Comparison of ENCODE assay signal across 8 cellular contexts in genomic region chr22:45318558-45319318, GRCh38. TPM values are rescaled to one million over a fixed set of nuclear protein-coding genes. Genes with fewer than 3 reads are reported as not detected.
DNase-seq lines count a peak whose midpoint lies in the region; ATAC-seq and TF ChIP-seq lines count a peak whose summit lies in the region.

No MANE protein-coding gene starts in this region.

- H3K4me3 Mint-ChIP-seq in central memory CD8-positive, alpha-beta T cell, result peak overlapping the region; percentile 80
- peak overlapping the region; percentile 84 for H3K4me3 Mint-ChIP-seq in natural killer cell treated with Interleukin-12 subunit alpha and Interleukin-12 subunit beta and Interleukin-15 and Interleukin-18, amount 100 ng/mL, for 72 hours

- H3K27me3 ChIP-seq in BE2C, result no peaks in the 10 kb centered on the region
- H3K27me3 ChIP-seq in body of pancreas, result no peaks in the 10 kb centered on the region

- TF ChIP-seq CTCF in BE2C (IDR thresholded peaks at IDR 0.05; ENCODE audit: low read depth, low read length), result no peak
- no peak for TF ChIP-seq CTCF in body of pancreas (IDR thresholded peaks at IDR 0.05)

- no peak for TF ChIP-seq POLR2A in body of pancreas (IDR thresholded peaks at IDR 0.05)

- no peaks in the 10 kb centered on the region for H3K27me3 Mint-ChIP-seq in central memory CD8-positive, alpha-beta T cell
- H3K27me3 Mint-ChIP-seq in natural killer cell treated with Interleukin-12 subunit alpha and Interleukin-12 subunit beta and Interleukin-15 and Interleukin-18, amount 100 ng/mL, for 72 hours, result no peaks in the 10 kb centered on the region

- H3K4me1 ChIP-seq in BE2C (peaks cover 41% of the 10 kb centered on the region), body of pancreas (peaks cover 21% of the 10 kb centered on the region)

- peaks cover 47% of the 10 kb centered on the region for H3K4me1 Mint-ChIP-seq in central memory CD8-positive, alpha-beta T cell
- H3K4me1 Mint-ChIP-seq in natural killer cell treated with Interleukin-12 subunit alpha and Interleukin-12 subunit beta and Interleukin-15 and Interleukin-18, amount 100 ng/mL, for 72 hours (ENCODE audit: low read depth in 2 of 2), result peaks cover 32 to 45% of the 10 kb centered on the region in 2 donors

- peak overlapping the region; percentile 100 for H3K27ac Mint-ChIP-seq in central memory CD8-positive, alpha-beta T cell (ENCODE audit: low read depth)
- H3K27ac Mint-ChIP-seq in natural killer cell treated with Interleukin-12 subunit alpha and Interleukin-12 subunit beta and Interleukin-15 and Interleukin-18, amount 100 ng/mL, for 72 hours, result peak overlapping the region; percentile 95 to 97

- 76 to 90% methylated on average over 12 of the region's 12 CpGs for WGBS in body of pancreas, 2 donors

- H3K9me3 ChIP-seq in BE2C (no peaks in the 10 kb centered on the region), body of pancreas (no peaks in the 10 kb centered on the region)

- H3K27ac ChIP-seq in body of pancreas, result peak overlapping the region in 2 of 4 donors; percentile 44 to 45

- H3K4me3 ChIP-seq in BE2C (ENCODE audit: low read depth, low read length) (peak overlapping the region; percentile 49; the same call in 1 of the 2 replicates), body of pancreas (no peak overlapping the region)

- H3K36me3 Mint-ChIP-seq in central memory CD8-positive, alpha-beta T cell (ENCODE audit: insufficient read depth), result peaks cover 44% of the 10 kb centered on the region
- H3K36me3 Mint-ChIP-seq in natural killer cell treated with Interleukin-12 subunit alpha and Interleukin-12 subunit beta and Interleukin-15 and Interleukin-18, amount 100 ng/mL, for 72 hours, result peaks cover 6% of the 10 kb centered on the region

- H3K36me3 ChIP-seq in BE2C (peaks cover 17% of the 10 kb centered on the region), body of pancreas (replicated peaks in 1 of 2; ENCODE audit: insufficient read depth in 1 of 2, low read depth in 2 of 2) (no peaks in the 10 kb centered on the region)

- intact Hi-C loops in body of pancreas (cut with DNase I), result no loop called here

- H3K9me3 Mint-ChIP-seq in central memory CD8-positive, alpha-beta T cell, result no peaks in the 10 kb centered on the region
- no peaks in the 10 kb centered on the region for H3K9me3 Mint-ChIP-seq in natural killer cell treated with Interleukin-12 subunit alpha and Interleukin-12 subunit beta and Interleukin-15 and Interleukin-18, amount 100 ng/mL, for 72 hours

- DNase-seq in BE2C (no peak), NCI-H2227 treated with DMSO at 0.1 percent for 48 hours (lab: John Stamatoyannopoulos, UW) (no peak), body of pancreas (no peak), occipital lobe (lab: John Stamatoyannopoulos, UW) (no peak)
- peak; percentile 49 to 77 for DNase-seq in central memory CD8-positive, alpha-beta T cell (ENCODE audit: low spot score in 2 of 2)
- peak; percentile 75 for DNase-seq in natural killer cell treated with Interleukin-12 subunit alpha and Interleukin-12 subunit beta and Interleukin-15 and Interleukin-18, amount 100 ng/mL, for 72 hours (ENCODE audit: low spot score)

- ATAC-seq in GM21528 (IDR thresholded peaks at IDR 0.05; ENCODE audit: low FRiP score, unreplicated experiment) (peak; percentile 31), SK-N-SH treated with all-trans-retinoic acid at 6 μM for 48 hours (peak; percentile 39), body of pancreas (no peak)
- peak; percentile 75 for ATAC-seq in central memory CD8-positive, alpha-beta T cell (replicated peaks; ENCODE audit: extremely low read depth, poor library complexity, severe bottlenecking)
- peak; percentile 79 to 84 for ATAC-seq in natural killer cell treated with Interleukin-12 subunit alpha and Interleukin-12 subunit beta and Interleukin-15 and Interleukin-18, amount 100 ng/mL, for 72 hours

TF ChIP-seq in SK-N-SH treated with all-trans-retinoic acid at 6 μM for 48 hours, 23 proteins besides CTCF, POLR2A, EP300 and RAD21 (continues in another document):
- TF ChIP-seq TCF4 (CRISPR knock-in tag; IDR thresholded peaks at IDR 0.05; ENCODE audit: borderline replicate concordance) (no peak), ZC3H10 (CRISPR knock-in tag; IDR thresholded peaks at IDR 0.05) (no peak), RARB (CRISPR knock-in tag; IDR thresholded peaks at IDR 0.05) (no peak), PATZ1 (CRISPR knock-in tag; IDR thresholded peaks at IDR 0.05; ENCODE audit: borderline replicate concordance) (no peak), ESRRG (CRISPR knock-in tag; IDR thresholded peaks at IDR 0.05) (no peak), POU6F1 (CRISPR knock-in tag; IDR thresholded peaks at IDR 0.05; ENCODE audit: borderline replicate concordance, low read depth) (no peak), TSHZ2 (CRISPR knock-in tag; IDR thresholded peaks at IDR 0.05) (no peak), OSR1 (CRISPR knock-in tag; IDR thresholded peaks at IDR 0.05) (no peak), ARNTL (CRISPR knock-in tag; IDR thresholded peaks at IDR 0.05; ENCODE audit: borderline replicate concordance, low read depth) (no peak), CREB5 (CRISPR knock-in tag; IDR thresholded peaks at IDR 0.05; ENCODE audit: low read depth) (no peak), ZNF70 (CRISPR knock-in tag; IDR thresholded peaks at IDR 0.05) (no peak)

RNA-seq across cellular contexts. Expression of gene FAM118A, which starts 9.0 kb away (rescaled TPM):
- 50.9 TPM for polyA plus RNA-seq in BE2C (2012; ENCODE audit: insufficient read depth, insufficient read length, low read depth)
- 100 to 1,000 TPM in 1 of 2 donors, 10 to 100 TPM in 1; 24.9 to 138 TPM for total RNA-seq in natural killer cell treated with Interleukin-12 subunit alpha and Interleukin-12 subunit beta and Interleukin-15 and Interleukin-18, amount 100 ng/mL, for 72 hours
- 100 to 1,000 TPM in 1 of 2 donors, 10 to 100 TPM in 1; 13.0 to 149 TPM for total RNA-seq in body of pancreas
- 6.2 TPM for total RNA-seq in occipital lobe

RNA-seq across cellular contexts. Expression of gene UPK3A, which starts 34.0 kb away (rescaled TPM):
- polyA plus RNA-seq in BE2C (2012; ENCODE audit: insufficient read depth, insufficient read length, low read depth), result not detected
- total RNA-seq in natural killer cell treated with Interleukin-12 subunit alpha and Interleukin-12 subunit beta and Interleukin-15 and Interleukin-18, amount 100 ng/mL, for 72 hours, result not detected
- total RNA-seq in body of pancreas, result not detected
- total RNA-seq in occipital lobe, result not detected

Comparison
In these comparisons a context has a peak if more than half of its experiments do, and no peak if none do; other contexts are left out.
1. DNase-seq: peak in central memory CD8-positive, alpha-beta T cell (2 of 2) and natural killer cell treated with Interleukin-12 subunit alpha and Interleukin-12 subunit beta and Interleukin-15 and Interleukin-18, amount 100 ng/mL, for 72 hours (single experiment); none in BE2C (single experiment), NCI-H2227 treated with DMSO at 0.1 percent for 48 hours (single experiment), body of pancreas (0 of 4) and occipital lobe (single experiment).